ENCODE assay signal across 10 cellular contexts in the genomic region with DNA sequence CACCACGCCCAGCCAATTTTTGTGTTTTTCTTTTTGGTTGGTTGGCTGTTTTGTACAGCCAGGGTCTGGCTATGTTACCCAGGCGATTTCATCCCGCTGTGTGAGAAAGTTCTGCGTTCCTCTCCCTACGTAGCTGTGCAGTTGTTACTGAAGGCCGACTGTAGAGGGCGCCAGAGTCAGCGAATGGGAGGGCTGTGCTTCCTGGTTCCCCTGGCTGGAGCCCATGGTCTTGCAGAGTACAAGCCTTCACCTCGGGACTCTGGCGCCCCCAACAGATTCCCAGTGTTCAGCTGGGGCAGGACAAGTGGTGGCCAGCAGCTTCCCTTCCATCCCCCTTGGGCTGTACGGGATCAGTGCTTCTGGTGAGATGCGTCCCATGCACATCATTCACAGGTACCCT. TPM values are rescaled to one million over a fixed set of nuclear protein-coding genes. Genes with fewer than 3 reads are reported as not detected.
DNase-seq lines count a peak whose midpoint lies in the region; ATAC-seq and TF ChIP-seq lines count a peak whose summit lies in the region.
"Had no signal": no experiment of that assay in that cellular context is flagged by ENCODE, and none has a peak within 500 bp of the region (broad histone marks: within the 10 kb centered on the region; RNA-seq: fewer than 3 reads in every experiment).

No MANE protein-coding gene starts in this region.

- H2AFZ ChIP-seq in GM23338 = no peak overlapping the region

- TF ChIP-seq POLR2A in body of pancreas (IDR thresholded peaks at IDR 0.05) = no peak

- BruUV-seq in Caco-2 (replicated peaks; lab: Mats Ljungman, UMichigan) = no TSS peak

- H3K9me3 Mint-ChIP-seq in Caco-2 (ENCODE audit: unreplicated experiment) (no peaks in the 10 kb centered on the region), GM23338 (peaks cover 1% of the 10 kb centered on the region; the same call in 2 of the 3 replicates), progenitor cell of endocrine pancreas (ENCODE audit: low read depth) (peaks cover 23% of the 10 kb centered on the region)

- H3K9me2 ChIP-seq in GM23338 (ENCODE audit: insufficient read depth) = no peaks in the 10 kb centered on the region

- no peaks in the 10 kb centered on the region for H3K27me3 Mint-ChIP-seq in Caco-2 (ENCODE audit: insufficient read depth, unreplicated experiment)
- peaks cover under 1% of the 10 kb centered on the region for H3K27me3 Mint-ChIP-seq in GM23338 (ENCODE audit: insufficient read depth, low read depth, poor library complexity)
- H3K27me3 Mint-ChIP-seq in progenitor cell of endocrine pancreas = no peaks in the 10 kb centered on the region

- ATAC-seq in GM23338 (peak; percentile 98), GM19397 (IDR thresholded peaks at IDR 0.05; ENCODE audit: unreplicated experiment) (no peak), body of pancreas (no peak)

- H3K4me3 Mint-ChIP-seq in Caco-2 (ENCODE audit: unreplicated experiment) = no peak overlapping the region
- no peak overlapping the region for H3K4me3 Mint-ChIP-seq in GM23338
- H3K4me3 Mint-ChIP-seq in progenitor cell of endocrine pancreas (ENCODE audit: low read depth) = no peak overlapping the region

- intact Hi-C loops in Caco-2 (cut with micrococcal nuclease; ENCODE audit: unreplicated experiment) (no loop called here), body of pancreas (cut with DNase I) (no loop called here)

- H3K4me3 ChIP-seq in Caco-2 (ENCODE audit: low read depth, low read length) = no peak overlapping the region
- no peak overlapping the region for H3K4me3 ChIP-seq in GM23338
- no peak overlapping the region for H3K4me3 ChIP-seq in foreskin fibroblast (ENCODE audit: low read depth in 1 of 2, low read length in 2 of 2)
- no peak overlapping the region for H3K4me3 ChIP-seq in body of pancreas

- H3K79me2 ChIP-seq in GM23338 (replicated peaks; ENCODE audit: insufficient read depth) = no peaks in the 10 kb centered on the region

- peak; percentile 36 for DNase-seq in Caco-2
- peak; percentile 86 for DNase-seq in GM23338 (ENCODE audit: low spot score)
- peak; percentile 2 for DNase-seq in OCI-M1 (lab: John Stamatoyannopoulos, UW)
- DNase-seq in foreskin fibroblast = no peak
- no peak for DNase-seq in body of pancreas
- no peak for DNase-seq in progenitor cell of endocrine pancreas (ENCODE audit: low spot score, unreplicated experiment)
- DNase-seq in Ammon's horn (ENCODE audit: low spot score) = no peak

- H3K36me3 ChIP-seq in Caco-2 (ENCODE audit: control insufficient read depth, insufficient read depth, low read length) = no peaks in the 10 kb centered on the region
- H3K36me3 ChIP-seq in GM23338 (ENCODE audit: insufficient read depth) = no peaks in the 10 kb centered on the region
- no peaks in the 10 kb centered on the region for H3K36me3 ChIP-seq in body of pancreas (replicated peaks in 1 of 2; ENCODE audit: insufficient read depth in 1 of 2, low read depth in 2 of 2)

- no peak overlapping the region for H3K4me2 ChIP-seq in GM23338

- H3F3A ChIP-seq in GM23338 (replicated peaks; ENCODE audit: low read depth) = no peaks in the 10 kb centered on the region

- TF ChIP-seq CTCF in Caco-2 (IDR thresholded peaks at IDR 0.05; ENCODE audit: insufficient read depth in 1 of 2, low read depth in 1 of 2, low read length in 1 of 2, severe bottlenecking in 1 of 2, unreplicated experiment in 1 of 2) (peak in 1 of 2 experiments; percentile 22), GM23338 (conservative IDR thresholded peaks at IDR 0.05; ENCODE audit: low read depth in 2 of 2) (peak; percentile 56 to 79), foreskin fibroblast (IDR thresholded peaks at IDR 0.05; ENCODE audit: low read depth, low read length) (peak; percentile 15), body of pancreas (IDR thresholded peaks at IDR 0.05) (peak in 1 of 7 experiments; percentile 2), progenitor cell of endocrine pancreas (IDR thresholded peaks at IDR 0.05; ENCODE audit: unreplicated experiment) (no peak)

- no peaks in the 10 kb centered on the region for H3K27me3 ChIP-seq in Caco-2 (replicated peaks; ENCODE audit: control insufficient read depth, insufficient read depth, low read length)
- H3K27me3 ChIP-seq in GM23338 (ENCODE audit: insufficient read depth) = no peaks in the 10 kb centered on the region
- H3K27me3 ChIP-seq in body of pancreas = no peaks in the 10 kb centered on the region

- H3K9me3 ChIP-seq in Caco-2 (no peaks in the 10 kb centered on the region), body of pancreas (no peaks in the 10 kb centered on the region)

- CTCF ChIA-PET in Caco-2 (lab: Charles Lee) = no interaction called here

- no peaks in the 10 kb centered on the region for H3K36me3 Mint-ChIP-seq in Caco-2 (ENCODE audit: insufficient read depth, unreplicated experiment)
- no peaks in the 10 kb centered on the region for H3K36me3 Mint-ChIP-seq in GM23338 (ENCODE audit: low read depth)
- no peaks in the 10 kb centered on the region for H3K36me3 Mint-ChIP-seq in progenitor cell of endocrine pancreas (ENCODE audit: insufficient read depth)

- 29 to 38% methylated on average over 6 to 12 of the region's 12 CpGs for WGBS in body of pancreas, 2 donors

- H4K20me1 ChIP-seq in GM23338 (replicated peaks; ENCODE audit: insufficient read depth) = no peaks in the 10 kb centered on the region

- POLR2A ChIA-PET in Caco-2 (lab: Charles Lee) = no interaction called here

- H3K4me1 ChIP-seq in Caco-2 (no peaks in the 10 kb centered on the region), GM23338 (ENCODE audit: insufficient read depth) (no peaks in the 10 kb centered on the region), body of pancreas (no peaks in the 10 kb centered on the region)

- H3K27ac ChIP-seq in GM23338 (ENCODE audit: low read depth) (no peak overlapping the region), body of pancreas (no peak overlapping the region)
- H3K27ac ChIP-seq: HL-60 had no signal

- H3K27ac Mint-ChIP-seq in Caco-2 (ENCODE audit: unreplicated experiment) (no peak overlapping the region), GM23338 (no peak overlapping the region), progenitor cell of endocrine pancreas (no peak overlapping the region)

- H3K4me1 Mint-ChIP-seq in Caco-2 (ENCODE audit: low read depth, unreplicated experiment) = no peaks in the 10 kb centered on the region
- no peaks in the 10 kb centered on the region for H3K4me1 Mint-ChIP-seq in GM23338
- no peaks in the 10 kb centered on the region for H3K4me1 Mint-ChIP-seq in progenitor cell of endocrine pancreas (ENCODE audit: low read depth)

RNA-seq across cellular contexts. Expression of a gene that starts 5.6 kb away (rescaled TPM):
- total RNA-seq in Caco-2 (2022) (not detected in 2 replicates), body of pancreas (not detected), progenitor cell of endocrine pancreas (not detected in 2 replicates)
- total RNA-seq in GM23338 (2014; rRNA removed; shearing (Covaris generic)) = not detected in 2 replicates
- not detected in 2 replicates for polyA plus RNA-seq in GM23338 (2016; fragmentation: Nextera tagmentation; extraction: Ambion mirVana)
- total RNA-seq: skeletal muscle tissue had no signal

Comparison
In these comparisons a context has a peak if more than half of its experiments do, and no peak if none do; other contexts are left out.
1. DNase-seq: peak in Caco-2 (2 of 2), GM23338 (single experiment) and OCI-M1 (single experiment); none in foreskin fibroblast (0 of 2), body of pancreas (0 of 4), progenitor cell of endocrine pancreas (single experiment) and Ammon's horn (single experiment).